Comparison of ENCODE assay signal across 15 cellular contexts in the genomic region with DNA sequence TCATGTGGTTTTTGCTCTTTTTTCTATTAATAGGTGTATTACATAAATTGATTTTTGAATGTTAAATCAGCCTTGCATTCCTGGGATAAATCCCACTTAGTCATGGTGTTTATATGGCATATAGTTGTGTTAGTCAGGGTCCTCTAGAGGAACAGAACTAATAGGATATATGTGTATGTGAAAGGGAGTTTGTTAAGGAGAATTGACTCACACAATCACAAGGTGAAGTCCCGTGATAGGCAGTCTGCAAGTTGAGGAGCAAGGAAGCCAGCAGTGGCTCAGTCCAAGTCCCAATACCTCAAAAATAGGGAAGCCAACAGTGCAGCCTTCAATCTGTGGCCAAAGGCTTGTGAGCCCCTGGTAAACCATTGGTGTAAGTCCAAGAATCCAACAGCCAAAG.
"Had no signal": no experiment of that assay in that cellular context is flagged by ENCODE, and none has a peak within 500 bp of the region (broad histone marks: within the 10 kb centered on the region; RNA-seq: fewer than 3 reads in every experiment).

No MANE protein-coding gene starts in this region.

- H3K9me3 Mint-ChIP-seq: activated naive CD4-positive, alpha-beta T cell treated with anti-CD3 and anti-CD28 coated beads, Interleukin-2, amount 10 ng/mL, durations not matched to agents 7 days and 5 days had no signal

- H3K4me3 Mint-ChIP-seq: activated naive CD4-positive, alpha-beta T cell treated with anti-CD3 and anti-CD28 coated beads, Interleukin-2, amount 10 ng/mL, durations not matched to agents 7 days and 5 days; neural progenitor cell had no signal

- DNase-seq: activated CD4-positive, alpha-beta T cell treated with anti-CD3 and anti-CD28 coated beads for 1 hour; activated naive CD4-positive, alpha-beta T cell treated with anti-CD3 and anti-CD28 coated beads, Interleukin-2, amount 10 ng/mL, durations not matched to agents 7 days and 5 days; amniotic stem cell; body of pancreas; central memory CD4-positive, alpha-beta T cell; cortex of kidney; effector memory CD4-positive, alpha-beta T cell; hypothalamus; retina; stimulated activated CD4-positive, alpha-beta T cell treated with anti-CD3 and anti-CD28 coated beads, Interleukin-1b, Interleukin-23, amount 100 ng/mL, for 48 hours; stimulated activated naive CD4-positive, alpha-beta T cell treated with Interleukin-2 at 50 U/mL for 16 hours; SW 1271; testis; upper lobe of right lung had no signal

- H3K27me3 Mint-ChIP-seq: activated naive CD4-positive, alpha-beta T cell treated with anti-CD3 and anti-CD28 coated beads, Interleukin-2, amount 10 ng/mL, durations not matched to agents 7 days and 5 days had no signal

- ATAC-seq: body of pancreas, upper lobe of right lung had no signal

- H3K4me1 Mint-ChIP-seq: neural progenitor cell had no signal
